ENCODE assay signal across 21 cellular contexts in the genomic region with DNA sequence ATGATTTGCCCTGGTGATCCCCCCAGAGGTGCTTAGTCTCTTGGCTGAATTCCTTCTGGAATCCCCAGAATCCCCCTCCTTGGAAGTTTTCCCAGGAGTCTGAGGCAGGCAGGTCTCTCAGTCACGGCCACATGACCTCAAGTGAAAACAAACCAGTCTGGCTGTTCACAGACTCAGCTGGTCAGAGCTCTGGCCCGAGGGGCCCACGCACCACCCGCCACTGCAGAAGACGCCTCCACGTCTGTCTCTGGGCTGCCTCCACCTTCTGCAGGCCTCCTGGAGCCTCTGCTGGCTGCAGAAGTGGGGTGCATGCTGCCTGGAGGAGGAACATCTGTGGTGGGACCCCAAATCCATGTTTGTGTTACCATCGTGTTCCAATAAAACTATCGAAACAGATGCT. TPM values are rescaled to one million over a fixed set of nuclear protein-coding genes. Genes with fewer than 3 reads are reported as not detected.
A peak's percentile ranks its signal among the peaks of the same experiment; 100 is the strongest.
DNase-seq lines count a peak whose midpoint lies in the region; ATAC-seq and TF ChIP-seq lines count a peak whose summit lies in the region.
"Had no signal": no experiment of that assay in that cellular context is flagged by ENCODE, and none has a peak within 500 bp of the region (broad histone marks: within the 10 kb centered on the region; RNA-seq: fewer than 3 reads in every experiment).

No MANE protein-coding gene starts in this region.

- peak overlapping the region; percentile 17 to 24 for H3K27ac Mint-ChIP-seq in activated naive CD4-positive, alpha-beta T cell treated with anti-CD3 and anti-CD28 coated beads, Interleukin-2, amount 50 U/mL, for 72 hours
- H3K27ac Mint-ChIP-seq in activated naive CD4-positive, alpha-beta T cell treated with anti-CD3 and anti-CD28 coated beads for 36 hours, result no peak overlapping the region
- peak overlapping the region; percentile 69 for H3K27ac Mint-ChIP-seq in T-helper 17 cell

- TF ChIP-seq POLR2A in prostate gland (IDR thresholded peaks at IDR 0.05), result no peak

- H3K4me3 ChIP-seq in thoracic aorta (peak overlapping the region; percentile 31), prostate gland (no peak overlapping the region)
- H3K4me3 ChIP-seq: HAP-1 had no signal

- H3K4me1 Mint-ChIP-seq in activated naive CD4-positive, alpha-beta T cell treated with anti-CD3 and anti-CD28 coated beads for 36 hours (ENCODE audit: low read depth), result no peaks in the 10 kb centered on the region
- H3K4me1 Mint-ChIP-seq in T-helper 17 cell, result peaks cover 6% of the 10 kb centered on the region

- peaks cover 0 to 9% of the 10 kb centered on the region in 2 donors for H3K4me1 ChIP-seq in thoracic aorta (ENCODE audit: control insufficient read depth in 1 of 2, low read depth in 2 of 2)
- H3K4me1 ChIP-seq in prostate gland (replicated peaks), result no peaks in the 10 kb centered on the region
- H3K4me1 ChIP-seq: HAP-1 had no signal

- CTCF ChIA-PET in activated naive CD4-positive, alpha-beta T cell treated with anti-CD3 and anti-CD28 coated beads for 36 hours (lab: Charles Lee), result interaction anchor here (0.6 to 2.4 kb wide), 3 partner anchors 20 to 1540 kb away, joined by 3 to 9 read pairs (median 6); no protein-coding TSS in a partner anchor

- no peaks in the 10 kb centered on the region for H3K9me3 ChIP-seq in T-helper 17 cell (ENCODE audit: control insufficient read depth, low read length, poor library complexity, severe bottlenecking)
- H3K9me3 ChIP-seq in thoracic aorta, result no peaks in the 10 kb centered on the region
- H3K9me3 ChIP-seq in prostate gland, result no peaks in the 10 kb centered on the region
- H3K9me3 ChIP-seq: HAP-1 had no signal

- 73% methylated on average over 8 of the region's 8 CpGs for WGBS in prostate gland

- TF ChIP-seq CTCF in thoracic aorta (IDR thresholded peaks at IDR 0.05) (no peak), prostate gland (IDR thresholded peaks at IDR 0.05) (no peak)

- DNase-seq in activated naive CD4-positive, alpha-beta T cell treated with anti-CD3 and anti-CD28 coated beads, Interleukin-2, amount 50 U/mL, for 72 hours (ENCODE audit: low spot score in 2 of 2), result no peak
- no peak for DNase-seq in activated naive CD4-positive, alpha-beta T cell treated with anti-CD3 and anti-CD28 coated beads for 36 hours
- DNase-seq in T-helper 17 cell, result no peak
- peak; percentile 37 for DNase-seq in left lobe of liver (ENCODE audit: low spot score)
- no peak for DNase-seq in thoracic aorta (ENCODE audit: low spot score)
- DNase-seq in prostate gland (ENCODE audit: low spot score), result no peak
- DNase-seq in stimulated activated CD4-positive, alpha-beta T cell treated with anti-CD3 and anti-CD28 coated beads, Interleukin-4, amount 100 ng/mL, for 4 hours, result no peak
- DNase-seq: CD4-positive, alpha-beta memory T cell; DMS79; Karpas-422; MM.1S; NCI-H1105 treated with DMSO at 0.1 percent for 48 hours; NCI-H187 treated with DMSO at 0.1 percent for 48 hours; NCI-H2171; NCI-H446 treated with DMSO at 0.1 percent for 48 hours; NCI-H748 treated with DMSO at 0.1 percent for 48 hours; PC-3 had no signal

- H3K36me3 ChIP-seq in thoracic aorta, result no peaks in the 10 kb centered on the region
- H3K36me3 ChIP-seq in prostate gland, result no peaks in the 10 kb centered on the region
- H3K36me3 ChIP-seq: HAP-1 had no signal

- no peak for ATAC-seq in activated naive CD4-positive, alpha-beta T cell treated with anti-CD3 and anti-CD28 coated beads, Interleukin-2, amount 50 U/mL, for 72 hours
- ATAC-seq in T-helper 17 cell (no peak), left lobe of liver (no peak), thoracic aorta (ENCODE audit: insufficient number of reproducible peaks, low FRiP score, low read depth) (no peak), HG03432 (IDR thresholded peaks at IDR 0.05; ENCODE audit: unreplicated experiment) (no peak)
- ATAC-seq: PC-3 had no signal

- peaks cover 0 to 33% of the 10 kb centered on the region in 2 donors for H3K36me3 Mint-ChIP-seq in activated naive CD4-positive, alpha-beta T cell treated with anti-CD3 and anti-CD28 coated beads, Interleukin-2, amount 50 U/mL, for 72 hours
- H3K36me3 Mint-ChIP-seq in activated naive CD4-positive, alpha-beta T cell treated with anti-CD3 and anti-CD28 coated beads for 36 hours (ENCODE audit: low read depth), result peaks cover 10% of the 10 kb centered on the region
- H3K36me3 Mint-ChIP-seq in T-helper 17 cell (ENCODE audit: low read depth), result peaks cover 3% of the 10 kb centered on the region

- peaks cover 0 to 13% of the 10 kb centered on the region in 2 donors for H3K9me3 Mint-ChIP-seq in activated naive CD4-positive, alpha-beta T cell treated with anti-CD3 and anti-CD28 coated beads, Interleukin-2, amount 50 U/mL, for 72 hours
- peaks cover 3% of the 10 kb centered on the region for H3K9me3 Mint-ChIP-seq in activated naive CD4-positive, alpha-beta T cell treated with anti-CD3 and anti-CD28 coated beads for 36 hours

- intact Hi-C loops in activated naive CD4-positive, alpha-beta T cell treated with anti-CD3 and anti-CD28 coated beads for 36 hours (cut with micrococcal nuclease), result no loop called here
- intact Hi-C loops in prostate gland (cut with DNase I), result no loop called here

- no peaks in the 10 kb centered on the region for H3K27me3 Mint-ChIP-seq in activated naive CD4-positive, alpha-beta T cell treated with anti-CD3 and anti-CD28 coated beads for 36 hours (ENCODE audit: low read depth)
- no peaks in the 10 kb centered on the region for H3K27me3 Mint-ChIP-seq in T-helper 17 cell
- H3K27me3 Mint-ChIP-seq: CD4-positive, alpha-beta memory T cell had no signal

- H3K4me3 Mint-ChIP-seq in activated naive CD4-positive, alpha-beta T cell treated with anti-CD3 and anti-CD28 coated beads for 36 hours, result no peak overlapping the region
- no peak overlapping the region for H3K4me3 Mint-ChIP-seq in T-helper 17 cell
- H3K4me3 Mint-ChIP-seq: CD4-positive, alpha-beta memory T cell had no signal

- H3K27me3 ChIP-seq in thoracic aorta (replicated peaks; ENCODE audit: insufficient read depth) (no peaks in the 10 kb centered on the region), prostate gland (replicated peaks; ENCODE audit: insufficient read depth) (no peaks in the 10 kb centered on the region)

- peak overlapping the region in 1 of 2 donors; percentile 22 for H3K27ac ChIP-seq in thoracic aorta
- no peak overlapping the region for H3K27ac ChIP-seq in prostate gland

RNA-seq across cellular contexts. Expression of a gene that starts 52.5 kb away (rescaled TPM):
- total RNA-seq in activated naive CD4-positive, alpha-beta T cell treated with anti-CD3 and anti-CD28 coated beads, Interleukin-2, amount 50 U/mL, for 72 hours, result 10 to 100 TPM; 13.7 to 28.8 TPM
- 1 to 10 TPM; 8.7 to 10.0 TPM for total RNA-seq in activated naive CD4-positive, alpha-beta T cell treated with anti-CD3 and anti-CD28 coated beads for 36 hours
- total RNA-seq in T-helper 17 cell (1 to 10 TPM; 2.8 to 4.9 TPM), left lobe of liver (0.23 TPM), thoracic aorta (10 to 100 TPM in 1 of 2 donors, 1 to 10 TPM in 1; 8.8 to 23.1 TPM), prostate gland (1 to 10 TPM in 1 of 2 donors, under 1 TPM in 1; 0.55 to 5.3 TPM)
- total RNA-seq: A673, G401, PC-3 had no signal
